Comparison of ENCODE assay signal across 19 cellular contexts in genomic region chr11:86230196-86230813, GRCh38. TPM values are rescaled to one million over a fixed set of nuclear protein-coding genes. Genes with fewer than 3 reads are reported as not detected.
DNase-seq lines count a peak whose midpoint lies in the region; ATAC-seq, FAIRE-seq and TF ChIP-seq lines count a peak whose summit lies in the region.
"Had no signal": no experiment of that assay in that cellular context is flagged by ENCODE, and none has a peak within 500 bp of the region (broad histone marks: within the 10 kb centered on the region; RNA-seq: fewer than 3 reads in every experiment).

No MANE protein-coding gene starts in this region.

- H3K9me1 ChIP-seq in keratinocyte (ENCODE audit: control insufficient read depth, extremely low read depth, insufficient read depth, low read length) = no peaks in the 10 kb centered on the region

- H3K27ac Mint-ChIP-seq in activated naive CD8-positive, alpha-beta T cell = peak overlapping the region; percentile 98
- H3K27ac Mint-ChIP-seq: CD8-positive, alpha-beta T cell; naive thymus-derived CD8-positive, alpha-beta T cell had no signal

- H3K36me3 ChIP-seq in BLaER1 treated with 17β-estradiol and CSF1 and Interleukin-3, amounts not matched to agents 10 nM and 100 nM = no peaks in the 10 kb centered on the region
- no peaks in the 10 kb centered on the region for H3K36me3 ChIP-seq in keratinocyte (ENCODE audit: control insufficient read depth in 2 of 2, extremely low read depth in 1 of 2, insufficient read depth in 2 of 2, low read length in 2 of 2)
- H3K36me3 ChIP-seq: colonic mucosa, esophagus squamous epithelium, SJSA1 had no signal

- no peaks in the 10 kb centered on the region for H3K27me3 Mint-ChIP-seq in activated naive CD8-positive, alpha-beta T cell

- FAIRE-seq in H54 (lab: Jason Lieb, UNC) = peak; percentile 94
- peak; percentile 86 for FAIRE-seq in keratinocyte (lab: Jason Lieb, UNC)

- H3K79me2 ChIP-seq in keratinocyte (ENCODE audit: control insufficient read depth, insufficient read depth, low read length) = no peaks in the 10 kb centered on the region
- H3K79me2 ChIP-seq: hepatocyte had no signal

- H3K4me1 ChIP-seq in BLaER1 treated with 17β-estradiol and CSF1 and Interleukin-3, amounts not matched to agents 10 nM and 100 nM = peaks cover 20 to 28% (median 23%) of the 10 kb centered on the region in 10 experiments
- peaks cover 20% of the 10 kb centered on the region for H3K4me1 ChIP-seq in keratinocyte (ENCODE audit: control insufficient read depth, extremely low read depth, insufficient read depth, low read length)
- H3K4me1 ChIP-seq: colonic mucosa, SJSA1 had no signal

- ATAC-seq in HG03571 (IDR thresholded peaks at IDR 0.05; ENCODE audit: unreplicated experiment) (no peak), HG03097 (IDR thresholded peaks at IDR 0.05; ENCODE audit: low FRiP score, unreplicated experiment) (no peak)
- ATAC-seq: CD8-positive, alpha-beta T cell; left lobe of liver; naive thymus-derived CD8-positive, alpha-beta T cell had no signal

- peak overlapping the region in 9 of 11 experiments; percentile 41 to 78 (median 73); a peak in 18 of 22 replicates for H3K27ac ChIP-seq in BLaER1 treated with 17β-estradiol and CSF1 and Interleukin-3, amounts not matched to agents 10 nM and 100 nM
- H3K27ac ChIP-seq in keratinocyte (ENCODE audit: control insufficient read depth, insufficient read depth, low read length) = peak overlapping the region; percentile 16
- H3K27ac ChIP-seq: colonic mucosa, hepatocyte, HL-60, SJSA1 had no signal

- peak; percentile 10 to 60 (median 44) for TF ChIP-seq CTCF in keratinocyte (optimal IDR thresholded peaks at IDR 0.05 in 1 of 3, IDR thresholded peaks at IDR 0.05 in 1 of 3, conservative IDR thresholded peaks at IDR 0.05 in 1 of 3; ENCODE audit: extremely low read depth in 1 of 3, insufficient read depth in 2 of 3, low read length in 3 of 3)

- no peaks in the 10 kb centered on the region for H3K9me3 Mint-ChIP-seq in activated naive CD8-positive, alpha-beta T cell (ENCODE audit: low read depth)
- H3K9me3 Mint-ChIP-seq: CD8-positive, alpha-beta T cell had no signal

- DNase-seq in H54 (ENCODE audit: insufficient read length, low spot score) = no peak
- no peak for DNase-seq in keratinocyte (ENCODE audit: low read depth, low spot score)
- no peak for DNase-seq in 8988T
- DNase-seq: CD8-positive, alpha-beta T cell; colonic mucosa; esophagus squamous epithelium; GF-D8; MM.1S; naive thymus-derived CD8-positive, alpha-beta T cell; NK-92 treated with Interleukin-12 subunit alpha and Interleukin-12 subunit beta, amount 100 ng/mL, for 24 hours; retina had no signal

- dilution Hi-C loops in keratinocyte (cut with MboI; ENCODE audit: extremely low pct_ligation_motif_present, low sequenced_read_pairs) = no loop called here

- H3K36me3 Mint-ChIP-seq in activated naive CD8-positive, alpha-beta T cell = no peaks in the 10 kb centered on the region
- H3K36me3 Mint-ChIP-seq: CD8-positive, alpha-beta T cell; naive thymus-derived CD8-positive, alpha-beta T cell had no signal

- H3K27me3 ChIP-seq in BLaER1 treated with 17β-estradiol and CSF1 and Interleukin-3, amounts not matched to agents 10 nM and 100 nM = no peaks in the 10 kb centered on the region
- no peaks in the 10 kb centered on the region for H3K27me3 ChIP-seq in keratinocyte (ENCODE audit: control insufficient read depth, extremely low read depth, insufficient read depth, low read length)
- H3K27me3 ChIP-seq: colonic mucosa, esophagus squamous epithelium, hepatocyte, SJSA1 had no signal

- peak overlapping the region; percentile 49 to 78 (median 73) for H3K4me2 ChIP-seq in BLaER1 treated with 17β-estradiol and CSF1 and Interleukin-3, amounts not matched to agents 10 nM and 100 nM
- peak overlapping the region; percentile 31 for H3K4me2 ChIP-seq in keratinocyte (ENCODE audit: control insufficient read depth, extremely low read depth, insufficient read depth, low read depth, low read length)
- H3K4me2 ChIP-seq: hepatocyte had no signal

- no peak overlapping the region for H2AFZ ChIP-seq in keratinocyte (ENCODE audit: control insufficient read depth, low read length)
- H2AFZ ChIP-seq: hepatocyte had no signal

- no peak overlapping the region; a peak in 1 of 20 replicates for H3K4me3 ChIP-seq in BLaER1 treated with 17β-estradiol and CSF1 and Interleukin-3, amounts not matched to agents 10 nM and 100 nM
- H3K4me3 ChIP-seq in keratinocyte (ENCODE audit: control insufficient read depth in 2 of 3, extremely low read depth in 1 of 3, insufficient read depth in 2 of 3, low read depth in 1 of 3, low read length in 3 of 3) = peak overlapping the region in 1 of 3 experiments; percentile 12
- H3K4me3 ChIP-seq: colonic mucosa, esophagus squamous epithelium, hepatocyte, SJSA1 had no signal

- H3K4me1 Mint-ChIP-seq in activated naive CD8-positive, alpha-beta T cell (ENCODE audit: low read depth) = peaks cover 48% of the 10 kb centered on the region
- H3K4me1 Mint-ChIP-seq: naive thymus-derived CD8-positive, alpha-beta T cell had no signal

- peaks cover 0 to 4% (median 2%) of the 10 kb centered on the region in 11 experiments; a peak in 11 of 22 replicates for H3K9me3 ChIP-seq in BLaER1 treated with 17β-estradiol and CSF1 and Interleukin-3, amounts not matched to agents 10 nM and 100 nM (replicated peaks in 1 of 11)
- no peaks in the 10 kb centered on the region for H3K9me3 ChIP-seq in keratinocyte (ENCODE audit: control insufficient read depth, low read depth, low read length)
- H3K9me3 ChIP-seq: colonic mucosa, esophagus squamous epithelium, SJSA1 had no signal

- no peak for TF ChIP-seq POLR2A in H54 (IDR thresholded peaks at IDR 0.05; ENCODE audit: low read depth, low read length)

- H4K20me1 ChIP-seq in BLaER1 treated with 17β-estradiol and CSF1 and Interleukin-3, amounts not matched to agents 10 nM and 100 nM = no peaks in the 10 kb centered on the region
- H4K20me1 ChIP-seq in keratinocyte (ENCODE audit: control insufficient read depth, extremely low read depth, insufficient read depth, low read length) = no peaks in the 10 kb centered on the region

- H3K4me3 Mint-ChIP-seq in activated naive CD8-positive, alpha-beta T cell = peak overlapping the region; percentile 40
- H3K4me3 Mint-ChIP-seq: CD8-positive, alpha-beta T cell; naive thymus-derived CD8-positive, alpha-beta T cell had no signal

- H3K9ac ChIP-seq in BLaER1 treated with 17β-estradiol and CSF1 and Interleukin-3, amounts not matched to agents 10 nM and 100 nM = peak overlapping the region in 3 of 11 experiments; percentile 19 to 64 (median 29); a peak in 4 of 22 replicates
- H3K9ac ChIP-seq in keratinocyte (ENCODE audit: control insufficient read depth, extremely low read depth, insufficient read depth, low read length) = no peak overlapping the region

RNA-seq across cellular contexts. Expression of gene EED, which starts 14.2 kb away (rescaled TPM):
- 11.6 to 28.5 TPM (median 15.4 TPM) in 3 replicates for polyA plus RNA-seq in keratinocyte
- polyA plus RNA-seq in keratinocyte (2011; ENCODE audit: low read depth) = 21.7 TPM
- polyA plus RNA-seq in keratinocyte (2011; cell fraction: cytosol; rRNA removed) = 7.4 and 12.8 TPM in 2 replicates
- polyA plus RNA-seq in keratinocyte (2011; cell fraction: nucleus; rRNA removed) = 24.0 and 35.9 TPM in 2 replicates
- 19.4 and 26.1 TPM in 2 replicates for polyA plus RNA-seq in keratinocyte (2012; ENCODE audit: low replicate concordance)
- polyA minus RNA-seq in keratinocyte = 4.3 to 20.9 TPM (median 7.2 TPM) in 3 replicates
- polyA minus RNA-seq in keratinocyte (2011; cell fraction: cytosol; rRNA and poly(A)+ RNA removed) = 5.4 TPM
- polyA minus RNA-seq in keratinocyte (2011; cell fraction: nucleus; rRNA and poly(A)+ RNA removed) = 11.5 and 22.5 TPM in 2 replicates
